ENCODE assay signal across 20 cellular contexts in genomic region chr4:184844742-184845141, GRCh38.
"Had no signal": no experiment of that assay in that cellular context is flagged by ENCODE, and none has a peak within 500 bp of the region (broad histone marks: within the 10 kb centered on the region; RNA-seq: fewer than 3 reads in every experiment).

No MANE protein-coding gene starts in this region.

- H3K27me3 ChIP-seq: ascending aorta, tibial nerve, uterus had no signal

- H3K27ac ChIP-seq: ascending aorta, esophagus muscularis mucosa, tibial nerve, uterus had no signal

- H3K9me3 ChIP-seq: ascending aorta, esophagus muscularis mucosa, tibial nerve, uterus had no signal

- DNase-seq: activated CD4-positive, alpha-beta memory T cell treated with anti-CD3 and anti-CD28 coated beads, Interleukin-2, amount 10 ng/mL, durations not matched to agents 7 days and 5 days; activated CD4-positive, alpha-beta T cell treated with anti-CD3 and anti-CD28 coated beads for 48 hours; activated CD4-positive, CD25-positive, alpha-beta regulatory T cell; activated effector memory CD4-positive, alpha-beta T cell treated with Interleukin-2 at 50 U/mL for 16 hours; activated T-cell treated with anti-CD3 and anti-CD28 coated beads, Interleukin-2, amount 50 U/mL, for 4 hours; cerebellar nuclear complex; cortex of kidney; effector CD4-positive, alpha-beta T cell; immature natural killer cell; natural killer cell; posterior cingulate gyrus; retina; stimulated activated CD4-positive, alpha-beta T cell treated with anti-CD3 and anti-CD28 coated beads, Interleukin-2, amount 100 ng/mL, for 24 hours; stimulated activated naive CD4-positive, alpha-beta T cell treated with Interleukin-2 at 50 U/mL for 16 hours; substantia nigra; T1000; uterus had no signal

- H3K4me1 ChIP-seq: ascending aorta, esophagus muscularis mucosa, tibial nerve, uterus had no signal

- H3K36me3 ChIP-seq: ascending aorta, esophagus muscularis mucosa, tibial nerve, uterus had no signal

- H3K4me3 ChIP-seq: ascending aorta, esophagus muscularis mucosa, tibial nerve, uterus had no signal
